Comparison of ENCODE assay signal across 17 cellular contexts in the genomic region with DNA sequence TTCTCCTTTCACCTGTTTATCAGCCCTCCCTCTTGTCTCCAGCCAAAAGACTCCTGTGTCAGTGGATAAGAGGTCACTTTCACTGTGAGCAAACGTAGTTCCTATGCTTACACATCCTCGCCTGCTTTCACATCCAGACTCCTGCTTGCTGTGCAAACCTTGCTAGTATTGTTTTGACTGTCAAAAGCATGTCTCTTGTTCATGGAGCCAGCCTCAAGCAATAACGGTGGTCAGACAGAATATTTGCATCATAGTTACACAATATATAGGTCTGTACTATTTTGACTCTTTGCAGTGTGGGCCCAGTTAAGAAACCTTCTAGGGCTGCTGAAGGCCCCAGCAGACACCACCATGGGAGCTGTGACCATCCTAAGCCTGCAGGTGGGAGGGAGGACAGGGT.
DNase-seq lines count a peak whose midpoint lies in the region; ATAC-seq and TF ChIP-seq lines count a peak whose summit lies in the region.
"Had no signal": no experiment of that assay in that cellular context is flagged by ENCODE, and none has a peak within 500 bp of the region (broad histone marks: within the 10 kb centered on the region; RNA-seq: fewer than 3 reads in every experiment).

No MANE protein-coding gene starts in this region.

- H3K4me3 ChIP-seq in GM06990 (replicated peaks; ENCODE audit: low read depth, low read length): no peak overlapping the region
- H3K4me3 ChIP-seq: adrenal gland, skin epidermis had no signal

- no peaks in the 10 kb centered on the region for H3K36me3 ChIP-seq in GM06990 (ENCODE audit: control insufficient read depth, insufficient read depth, low read length)
- H3K36me3 ChIP-seq: adrenal gland had no signal

- ATAC-seq in GM18870 (IDR thresholded peaks at IDR 0.05; ENCODE audit: unreplicated experiment) (peak; percentile 98), HG02588 (IDR thresholded peaks at IDR 0.05; ENCODE audit: unreplicated experiment) (peak; percentile 79), HG03342 (IDR thresholded peaks at IDR 0.05; ENCODE audit: unreplicated experiment) (peak; percentile 84), GM21381 (IDR thresholded peaks at IDR 0.05; ENCODE audit: unreplicated experiment) (no peak), GM19452 (IDR thresholded peaks at IDR 0.05; ENCODE audit: unreplicated experiment) (no peak)
- ATAC-seq: activated T-cell treated with anti-CD3 and anti-CD28 coated beads, Interleukin-2, amount 50 U/mL, for 4 hours had no signal

- no peaks in the 10 kb centered on the region; the same call in 1 of the 2 replicates for H3K27me3 ChIP-seq in GM06990 (replicated peaks; ENCODE audit: control insufficient read depth, insufficient read depth, low read length)
- H3K27me3 ChIP-seq: adrenal gland had no signal

- peak; percentile 37 for DNase-seq in GM06990 (ENCODE audit: extremely low read depth, insufficient read length)
- DNase-seq in NCI-H774 (lab: John Stamatoyannopoulos, UW): no peak
- no peak for DNase-seq in activated T-cell treated with anti-CD3 and anti-CD28 coated beads, Interleukin-2, amount 50 U/mL, for 1 hour
- DNase-seq: 8988T; activated CD4-positive, alpha-beta T cell treated with anti-CD3 and anti-CD28 coated beads for 4 hours; activated T-cell treated with anti-CD3 and anti-CD28 coated beads, Interleukin-2, amount 50 U/mL, for 4 hours; adrenal gland; Kasumi-1; kidney glomerular epithelial cell; NCI-H187; NCI-H748 treated with DMSO at 0.1 percent for 48 hours had no signal

- no peak for TF ChIP-seq CTCF in GM06990 (IDR thresholded peaks at IDR 0.05; ENCODE audit: insufficient read depth, low read length, poor library complexity, severe bottlenecking)

Comparison
In these comparisons a context has a peak if more than half of its experiments do, and no peak if none do; other contexts are left out.
1. ATAC-seq: peak in GM18870 (single experiment), HG02588 (single experiment) and HG03342 (single experiment); none in GM21381 (single experiment) and GM19452 (single experiment).